ENCODE assay signal across 8 cellular contexts in the genomic region with DNA sequence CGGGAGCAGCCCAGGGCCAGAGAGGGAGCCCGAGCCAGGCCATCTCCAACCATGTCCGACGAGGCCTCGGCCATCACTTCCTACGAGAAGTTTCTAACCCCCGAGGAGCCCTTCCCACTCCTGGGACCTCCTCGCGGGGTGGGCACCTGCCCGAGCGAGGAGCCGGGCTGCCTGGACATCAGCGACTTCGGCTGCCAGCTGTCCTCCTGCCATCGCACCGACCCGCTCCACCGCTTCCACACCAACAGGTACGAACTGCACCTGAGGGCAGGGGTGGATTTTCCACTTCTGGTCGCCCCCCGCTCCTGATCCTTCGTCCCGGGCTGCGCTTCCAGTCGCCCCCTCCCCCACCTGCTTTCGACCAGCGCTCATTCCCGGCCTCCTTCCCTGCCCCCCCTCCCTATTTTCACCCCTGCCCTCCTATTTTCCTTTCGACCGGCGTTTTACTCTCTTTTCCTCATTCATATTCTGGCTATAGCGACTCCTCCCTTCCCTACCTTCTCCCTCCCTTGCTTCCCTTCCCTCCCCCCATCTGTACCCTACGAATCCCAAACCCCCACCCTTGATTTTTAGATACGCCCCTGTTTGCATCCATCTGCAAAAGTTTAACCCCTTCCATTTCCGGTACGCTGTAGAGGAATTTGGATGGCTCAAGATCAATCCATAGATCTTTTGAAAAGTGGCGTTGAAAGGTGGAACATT. TPM values are rescaled to one million over a fixed set of nuclear protein-coding genes. Genes with fewer than 3 reads are reported as not detected.
DNase-seq lines count a peak whose midpoint lies in the region; TF ChIP-seq lines count a peak whose summit lies in the region.

No MANE protein-coding gene starts in this region.

- no peak overlapping the region for H3K23ac ChIP-seq in trophoblast cell (ENCODE audit: low read length)

- H2BK5ac ChIP-seq in trophoblast cell (ENCODE audit: low read depth, low read length, poor library complexity), result peak overlapping the region; percentile 69

- DNase-seq in DMS 273 (lab: John Stamatoyannopoulos, UW; ENCODE audit: unreplicated experiment), result peak; percentile 26
- DNase-seq in DMS 273 treated with DMSO at 0.1 percent for 48 hours (lab: John Stamatoyannopoulos, UW), result no peak
- peak; percentile 14 for DNase-seq in RKO (ENCODE audit: low spot score)
- no peak for DNase-seq in esophagus squamous epithelium (lab: John Stamatoyannopoulos, UW)
- no peak for DNase-seq in trophoblast cell
- no peak for DNase-seq in kidney tubule cell (ENCODE audit: low spot score)
- no peak for DNase-seq in foreskin melanocyte
- no peak for DNase-seq in NCI-H1417 treated with DMSO at 0.1 percent for 48 hours (lab: John Stamatoyannopoulos, UW)

- peak overlapping the region; percentile 86 for H4K12ac ChIP-seq in trophoblast cell (ENCODE audit: low read depth, low read length)

- H3K79me2 ChIP-seq in trophoblast cell (ENCODE audit: control insufficient read depth, insufficient read depth, low read length, poor library complexity), result peaks cover 7% of the 10 kb centered on the region

- peak overlapping the region; percentile 66 for H2AFZ ChIP-seq in trophoblast cell (ENCODE audit: insufficient read depth, low read length, poor library complexity)

- peak overlapping the region; percentile 72 for H3K18ac ChIP-seq in trophoblast cell (ENCODE audit: low read length)

- H3K9me3 ChIP-seq in esophagus squamous epithelium, result no peaks in the 10 kb centered on the region
- no peaks in the 10 kb centered on the region for H3K9me3 ChIP-seq in trophoblast cell (ENCODE audit: insufficient read depth, low read depth, low read length)

- peak overlapping the region; percentile 52 for H2AK5ac ChIP-seq in trophoblast cell (ENCODE audit: low read length)

- H3K4me2 ChIP-seq in trophoblast cell (ENCODE audit: low read length), result peak overlapping the region; percentile 73

- WGBS in esophagus squamous epithelium, 2 donors, result 1 to 40% methylated on average over 20 to 27 of the region's 37 CpGs
- WGBS in trophoblast cell (ENCODE audit: extremely low coverage, insufficient coverage, insufficient read length), result no CpG with 5 or more reads among the region's 37 CpGs

- TF ChIP-seq CTCF in esophagus squamous epithelium (IDR thresholded peaks at IDR 0.05), result no peak

- peaks cover 5% of the 10 kb centered on the region for H3K79me1 ChIP-seq in trophoblast cell (ENCODE audit: low read length)

- peak overlapping the region; percentile 80 for H3K9ac ChIP-seq in trophoblast cell (ENCODE audit: low read length)

- H3K27ac ChIP-seq in esophagus squamous epithelium (peak overlapping the region; percentile 83 to 90 (median 86)), trophoblast cell (ENCODE audit: low read depth, low read length) (peak overlapping the region; percentile 71)

- H4K91ac ChIP-seq in trophoblast cell (ENCODE audit: low read depth, low read length), result peak overlapping the region; percentile 74

- no peak for TF ChIP-seq POLR2A in esophagus squamous epithelium (IDR thresholded peaks at IDR 0.05)

- H3K36me3 ChIP-seq in esophagus squamous epithelium, result no peaks in the 10 kb centered on the region
- H3K36me3 ChIP-seq in trophoblast cell (ENCODE audit: control insufficient read depth in 1 of 2, insufficient read depth in 2 of 2, low read length in 2 of 2), result no peaks in the 10 kb centered on the region

- H3K4me3 ChIP-seq in esophagus squamous epithelium, result peak overlapping the region; percentile 58 to 85 (median 78)
- peak overlapping the region; percentile 94 for H3K4me3 ChIP-seq in trophoblast cell (ENCODE audit: low read depth, low read length)

- no peaks in the 10 kb centered on the region for H3K27me3 ChIP-seq in esophagus squamous epithelium
- H3K27me3 ChIP-seq in trophoblast cell (ENCODE audit: insufficient read depth, low read length), result no peaks in the 10 kb centered on the region

- H3K4ac ChIP-seq in trophoblast cell (ENCODE audit: low read depth, low read length), result peak overlapping the region; percentile 93

- H3K4me1 ChIP-seq in esophagus squamous epithelium (peaks cover 0 to 31% (median 0%) of the 10 kb centered on the region in 3 donors), trophoblast cell (ENCODE audit: control insufficient read depth in 1 of 2, insufficient read depth in 2 of 2, low read length in 2 of 2) (peaks cover 0 to 4% of the 10 kb centered on the region in 2 experiments)

- H2BK120ac ChIP-seq in trophoblast cell (ENCODE audit: insufficient read depth, low read length, poor library complexity), result no peak overlapping the region

- H2BK12ac ChIP-seq in trophoblast cell (ENCODE audit: low read length), result peak overlapping the region; percentile 36

- intact Hi-C loops in esophagus squamous epithelium (cut with DNase I), result no loop called here

- H4K8ac ChIP-seq in trophoblast cell (ENCODE audit: low read depth, low read length), result peak overlapping the region; percentile 84

- peak overlapping the region; percentile 90 for H3K14ac ChIP-seq in trophoblast cell (ENCODE audit: low read length)

RNA-seq across cellular contexts. Expression of a gene that starts 0.6 kb away (rescaled TPM):
- 10 to 100 TPM in 3 of 4 donors, 1 to 10 TPM in 1; 9.5 to 16.6 (median 15.1) TPM for total RNA-seq in esophagus squamous epithelium
- polyA plus RNA-seq in trophoblast cell (2013), result 9.9 TPM in 2 replicates

RNA-seq across cellular contexts. Expression of a gene that starts 10.1 kb away (rescaled TPM):
- 10 to 100 TPM in 1 of 4 donors, 1 to 10 TPM in 3; 1.7 to 19.5 (median 5.0) TPM for total RNA-seq in esophagus squamous epithelium
- polyA plus RNA-seq in trophoblast cell (2013), result 5.2 and 5.5 TPM in 2 replicates

RNA-seq across cellular contexts. Expression of a gene that starts 54.6 kb away (rescaled TPM):
- total RNA-seq in esophagus squamous epithelium, result 1 to 10 TPM in 1 of 4 donors, under 1 TPM in 2, not detected in 1; 0.22 to 2.3 (median 0.73) TPM
- polyA plus RNA-seq in trophoblast cell (2013), result 0.53 and 1.0 TPM in 2 replicates

Comparison
In these comparisons a context has a peak if more than half of its experiments do, and no peak if none do; other contexts are left out.
1. DNase-seq: peak in DMS 273 (single experiment) and RKO (single experiment); none in DMS 273 treated with DMSO at 0.1 percent for 48 hours (single experiment), esophagus squamous epithelium (single experiment), trophoblast cell (0 of 2), kidney tubule cell (single experiment), foreskin melanocyte (single experiment) and NCI-H1417 treated with DMSO at 0.1 percent for 48 hours (single experiment).